Comparison of ENCODE assay signal across 17 cellular contexts in genomic region chr3:42162462-42162861, GRCh38.
DNase-seq lines count a peak whose midpoint lies in the region; ATAC-seq and TF ChIP-seq lines count a peak whose summit lies in the region.
"Had no signal": no experiment of that assay in that cellular context is flagged by ENCODE, and none has a peak within 500 bp of the region (broad histone marks: within the 10 kb centered on the region; RNA-seq: fewer than 3 reads in every experiment).

No MANE protein-coding gene starts in this region.

- no peak overlapping the region for H3K23ac ChIP-seq in mesendoderm (ENCODE audit: low read length)

- H3K9me3 ChIP-seq in left ventricle myocardium inferior (replicated peaks) (no peaks in the 10 kb centered on the region), PC-3 (ENCODE audit: low read length) (no peaks in the 10 kb centered on the region)
- H3K9me3 ChIP-seq: BLaER1, SJCRH30 had no signal

- H3K4me3 Mint-ChIP-seq in type B pancreatic cell: peak overlapping the region; percentile 70
- H3K4me3 Mint-ChIP-seq: CD8-positive, alpha-beta memory T cell had no signal

- H2AK5ac ChIP-seq in mesendoderm (ENCODE audit: low read length): no peak overlapping the region

- H4K5ac ChIP-seq in mesendoderm (ENCODE audit: low read length): no peak overlapping the region

- H4K8ac ChIP-seq in mesendoderm (ENCODE audit: low read depth, low read length): no peak overlapping the region

- no peak overlapping the region for H3K56ac ChIP-seq in mesendoderm (ENCODE audit: low read length)

- no peak for TF ChIP-seq CTCF in left ventricle myocardium inferior (IDR thresholded peaks at IDR 0.05; ENCODE audit: borderline replicate concordance)
- TF ChIP-seq CTCF in PC-3 (conservative IDR thresholded peaks at IDR 0.05; ENCODE audit: low read depth, low read length): no peak
- TF ChIP-seq CTCF in type B pancreatic cell (conservative IDR thresholded peaks at IDR 0.05): no peak

- no CpG with 5 or more reads among the region's 5 CpGs for WGBS in mesendoderm (ENCODE audit: extremely low coverage, insufficient coverage, low lambda C conversion rate)

- no peak overlapping the region for H2BK15ac ChIP-seq in mesendoderm (replicated peaks; ENCODE audit: low read depth)

- CTCF ChIA-PET in PC-3 (lab: Charles Lee): no interaction called here

- H3K27me3 ChIP-seq in left ventricle myocardium inferior (ENCODE audit: low read depth) (no peaks in the 10 kb centered on the region), PC-3 (ENCODE audit: low read length) (no peaks in the 10 kb centered on the region), mesendoderm (ENCODE audit: insufficient read depth, low read length, poor library complexity) (no peaks in the 10 kb centered on the region)
- H3K27me3 ChIP-seq: BLaER1, SJCRH30 had no signal

- no peaks in the 10 kb centered on the region for H3F3A ChIP-seq in PC-3 (ENCODE audit: low read length, unreplicated experiment)

- H3K9me3 Mint-ChIP-seq in type B pancreatic cell: no peaks in the 10 kb centered on the region
- H3K9me3 Mint-ChIP-seq: CD8-positive, alpha-beta memory T cell; IgD-negative memory B cell had no signal

- H3K4me2 ChIP-seq in PC-3 (ENCODE audit: low read length) (peak overlapping the region; percentile 59), mesendoderm (ENCODE audit: low read length) (no peak overlapping the region)

- no peaks in the 10 kb centered on the region for H3K9me2 ChIP-seq in PC-3 (replicated peaks; ENCODE audit: low read length)

- ATAC-seq in left cardiac atrium (no peak), PC-3 (no peak), GM21723 (IDR thresholded peaks at IDR 0.05; ENCODE audit: unreplicated experiment) (no peak)

- H3K4me3 ChIP-seq in left ventricle myocardium inferior (no peak overlapping the region), PC-3 (ENCODE audit: low read length) (no peak overlapping the region), mesendoderm (ENCODE audit: low read length) (no peak overlapping the region)
- H3K4me3 ChIP-seq: BLaER1, SJCRH30 had no signal

- no peak overlapping the region for H2BK120ac ChIP-seq in mesendoderm (ENCODE audit: low read depth, low read length)

- BruUV-seq in PC-3 (replicated peaks; lab: Mats Ljungman, UMichigan): no TSS peak

- no peak overlapping the region for H3K4ac ChIP-seq in mesendoderm (ENCODE audit: low read depth, low read length)

- no peak overlapping the region for H3K18ac ChIP-seq in mesendoderm (ENCODE audit: low read length)

- H3K4me1 Mint-ChIP-seq in type B pancreatic cell (ENCODE audit: unreplicated experiment): peaks cover 45% of the 10 kb centered on the region

- H2BK5ac ChIP-seq in mesendoderm (ENCODE audit: low read length): no peak overlapping the region

- no peaks in the 10 kb centered on the region for H3K27me3 Mint-ChIP-seq in type B pancreatic cell
- H3K27me3 Mint-ChIP-seq: CD8-positive, alpha-beta memory T cell; IgD-negative memory B cell had no signal

- H3K79me1 ChIP-seq in mesendoderm (ENCODE audit: low read length): peaks cover 25% of the 10 kb centered on the region

- peaks cover 5% of the 10 kb centered on the region for H3K79me2 ChIP-seq in PC-3 (ENCODE audit: low read length)
- peaks cover 22% of the 10 kb centered on the region for H3K79me2 ChIP-seq in mesendoderm (ENCODE audit: control insufficient read depth, insufficient read depth, low read length)

- H3K4me1 ChIP-seq in left ventricle myocardium inferior: peaks cover 88% of the 10 kb centered on the region
- H3K4me1 ChIP-seq in PC-3 (ENCODE audit: insufficient read depth, low read length): peaks cover 76% of the 10 kb centered on the region
- peaks cover 4% of the 10 kb centered on the region for H3K4me1 ChIP-seq in mesendoderm (ENCODE audit: control insufficient read depth, low read depth, low read length)
- H3K4me1 ChIP-seq: SJCRH30 had no signal

- H3K9ac ChIP-seq in PC-3 (ENCODE audit: low read length): no peak overlapping the region
- H3K9ac ChIP-seq in mesendoderm (ENCODE audit: low read length): peak overlapping the region; percentile 24
- H3K9ac ChIP-seq: BLaER1 had no signal

- DNase-seq in left ventricle myocardium inferior (no peak), left cardiac atrium (no peak), PC-3 (peak; percentile 56), mesendoderm (no peak), type B pancreatic cell (ENCODE audit: extremely low spot score, unreplicated experiment) (no peak), DMS79 (lab: John Stamatoyannopoulos, UW) (no peak), nucleus accumbens (lab: John Stamatoyannopoulos, UW) (no peak)
- DNase-seq: 8988T; CD8-positive, alpha-beta memory T cell; NCI-H187; NCI-H446; NCI-H69; OCI-M1; SJCRH30 had no signal

- H3K36me3 ChIP-seq in left ventricle myocardium inferior (no peaks in the 10 kb centered on the region), PC-3 (ENCODE audit: low read depth, low read length) (no peaks in the 10 kb centered on the region), mesendoderm (ENCODE audit: control insufficient read depth, insufficient read depth, low read length) (no peaks in the 10 kb centered on the region)
- H3K36me3 ChIP-seq: SJCRH30 had no signal

- H3K27ac Mint-ChIP-seq in type B pancreatic cell: peak overlapping the region; percentile 88
- H3K27ac Mint-ChIP-seq: CD8-positive, alpha-beta memory T cell had no signal

- peaks cover 5% of the 10 kb centered on the region for H3K36me3 Mint-ChIP-seq in type B pancreatic cell

- H3K27ac ChIP-seq in left ventricle myocardium inferior (replicated peaks): peak overlapping the region; percentile 71
- peak overlapping the region; percentile 47 for H3K27ac ChIP-seq in PC-3 (ENCODE audit: low read length)
- H3K27ac ChIP-seq in mesendoderm (ENCODE audit: low read depth, low read length): no peak overlapping the region
- H3K27ac ChIP-seq: SJCRH30 had no signal

- intact Hi-C loops in left ventricle myocardium inferior (cut with micrococcal nuclease) (no loop called here), left cardiac atrium (cut with DNase I) (no loop called here), PC-3 (cut with micrococcal nuclease) (loop anchor here (5.0 kb wide), 1 partner anchor 35 kb away; no protein-coding TSS in a partner anchor)

- no peaks in the 10 kb centered on the region for H4K20me1 ChIP-seq in PC-3 (ENCODE audit: low read length)

- POLR2A ChIA-PET in PC-3 (lab: Charles Lee; ENCODE audit: unreplicated experiment): no interaction called here

- no peak overlapping the region for H2AFZ ChIP-seq in PC-3 (ENCODE audit: low read length)
